ENCODE assay signal across 8 cellular contexts in the genomic region with DNA sequence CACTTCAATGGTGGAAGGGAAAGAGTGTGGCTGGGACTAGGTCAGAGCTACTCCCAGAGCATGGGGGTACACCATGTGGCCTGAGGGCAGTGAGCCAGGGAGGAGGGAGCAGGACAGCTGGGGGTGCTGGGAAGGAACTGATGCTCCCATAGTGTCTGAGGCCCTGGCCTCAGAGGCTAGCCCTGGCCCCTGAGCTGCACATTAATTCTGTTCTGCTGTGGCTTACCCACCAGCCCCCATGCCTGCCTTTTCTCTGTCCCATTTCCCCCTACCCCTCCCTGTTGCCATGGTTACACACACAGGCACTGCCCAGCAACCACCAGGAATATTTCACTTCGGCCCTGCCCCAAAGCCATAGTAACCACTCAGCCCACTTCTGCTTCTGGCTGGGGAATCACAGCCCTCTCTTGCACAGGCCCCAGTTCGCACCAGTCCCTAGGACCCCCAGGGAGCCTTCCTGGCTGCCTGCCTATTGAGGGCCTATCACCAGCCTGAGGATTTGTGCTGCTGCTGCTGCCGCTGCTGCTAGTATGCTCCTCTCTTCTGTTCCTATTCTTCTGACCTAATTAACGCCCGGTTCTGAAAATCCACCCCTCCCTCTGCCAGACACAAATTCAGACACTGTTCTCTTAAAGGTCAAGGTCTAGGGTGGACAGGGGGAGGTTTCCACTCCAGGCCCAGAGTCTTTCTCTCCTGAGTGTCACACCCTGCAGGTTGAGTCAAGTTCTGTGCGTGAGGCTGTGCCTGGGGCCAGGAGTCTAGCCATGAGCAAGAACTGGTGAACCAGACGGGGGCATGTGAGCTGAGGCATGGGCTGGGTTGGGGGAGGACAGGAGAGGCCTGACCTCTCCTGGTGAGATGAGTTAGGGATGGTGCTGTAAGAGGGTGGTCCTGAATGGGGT.
DNase-seq lines count a peak whose midpoint lies in the region; ATAC-seq and TF ChIP-seq lines count a peak whose summit lies in the region.

No MANE protein-coding gene starts in this region.

- intact Hi-C loops in adrenal gland (cut with DNase I) = loop anchor here in 1 of 2 donors (10.0 kb wide), 1 partner anchor 262 kb away; no protein-coding TSS in a partner anchor

- H3K4me3 Mint-ChIP-seq in activated naive CD8-positive, alpha-beta T cell = no peak overlapping the region
- no peak overlapping the region for H3K4me3 Mint-ChIP-seq in activated naive CD8-positive, alpha-beta T cell treated with anti-CD3 and anti-CD28 coated beads for 36 hours

- H3K4me1 ChIP-seq in adrenal gland (replicated peaks in 1 of 2) = peaks cover 27 to 60% of the 10 kb centered on the region in 2 donors

- no peaks in the 10 kb centered on the region for H3K9me3 ChIP-seq in adrenal gland (replicated peaks in 1 of 3)

- no peaks in the 10 kb centered on the region for H3K27me3 Mint-ChIP-seq in activated naive CD8-positive, alpha-beta T cell
- H3K27me3 Mint-ChIP-seq in activated naive CD8-positive, alpha-beta T cell treated with anti-CD3 and anti-CD28 coated beads for 36 hours = no peaks in the 10 kb centered on the region

- H3K4me1 Mint-ChIP-seq in activated naive CD8-positive, alpha-beta T cell (ENCODE audit: low read depth) = no peaks in the 10 kb centered on the region
- H3K4me1 Mint-ChIP-seq in activated naive CD8-positive, alpha-beta T cell treated with anti-CD3 and anti-CD28 coated beads for 36 hours = no peaks in the 10 kb centered on the region

- ATAC-seq in GM18907 (IDR thresholded peaks at IDR 0.05; ENCODE audit: unreplicated experiment) = no peak

- 21 to 30% (median 25%) methylated on average over 6 to 7 of the region's 7 CpGs for WGBS in adrenal gland, 4 donors

- no peaks in the 10 kb centered on the region for H3K9me3 Mint-ChIP-seq in activated naive CD8-positive, alpha-beta T cell (ENCODE audit: low read depth)
- no peaks in the 10 kb centered on the region for H3K9me3 Mint-ChIP-seq in activated naive CD8-positive, alpha-beta T cell treated with anti-CD3 and anti-CD28 coated beads for 36 hours

- DNase-seq in activated naive CD8-positive, alpha-beta T cell treated with anti-CD3 and anti-CD28 coated beads for 36 hours = no peak
- DNase-seq in adrenal gland = peak in 6 of 7 donors; percentile 66 to 88 (median 86)
- peak; percentile 40 for DNase-seq in iPS-NIHi7 (ENCODE audit: extremely low spot score)
- peak; percentile 88 for DNase-seq in superior temporal gyrus (ENCODE audit: extremely low spot score)
- DNase-seq in RPMI8226 = no peak
- no peak for DNase-seq in NCI-H345 treated with DMSO at 0.1 percent for 48 hours (lab: John Stamatoyannopoulos, UW; ENCODE audit: unreplicated experiment)

- TF ChIP-seq POLR2A in adrenal gland (IDR thresholded peaks at IDR 0.05) = peak in 1 of 2 donors; percentile 51

- no peaks in the 10 kb centered on the region for H3K27me3 ChIP-seq in adrenal gland

- H3K4me3 ChIP-seq in adrenal gland = no peak overlapping the region

- H3K27ac Mint-ChIP-seq in activated naive CD8-positive, alpha-beta T cell = peak overlapping the region; percentile 41
- H3K27ac Mint-ChIP-seq in activated naive CD8-positive, alpha-beta T cell treated with anti-CD3 and anti-CD28 coated beads for 36 hours = no peak overlapping the region

- peak overlapping the region in 4 of 5 donors; percentile 62 to 88 (median 74) for H3K27ac ChIP-seq in adrenal gland

- TF ChIP-seq CTCF in adrenal gland (IDR thresholded peaks at IDR 0.05) = no peak

- H3K36me3 ChIP-seq in adrenal gland (replicated peaks in 1 of 2) = peaks cover 0 to 28% of the 10 kb centered on the region in 2 donors

- H3K36me3 Mint-ChIP-seq in activated naive CD8-positive, alpha-beta T cell = peaks cover 3% of the 10 kb centered on the region
- H3K36me3 Mint-ChIP-seq in activated naive CD8-positive, alpha-beta T cell treated with anti-CD3 and anti-CD28 coated beads for 36 hours = peaks cover 9% of the 10 kb centered on the region

Comparison
In these comparisons a context has a peak if more than half of its experiments do, and no peak if none do; other contexts are left out.
1. DNase-seq: peak in adrenal gland (6 of 7), iPS-NIHi7 (single experiment) and superior temporal gyrus (single experiment); none in activated naive CD8-positive, alpha-beta T cell treated with anti-CD3 and anti-CD28 coated beads for 36 hours (single experiment), RPMI8226 (single experiment) and NCI-H345 treated with DMSO at 0.1 percent for 48 hours (single experiment).